ENCODE assay signal across 9 cellular contexts in genomic region chr6:139881728-139882211, GRCh38.
DNase-seq lines count a peak whose midpoint lies in the region; ATAC-seq, FAIRE-seq and TF ChIP-seq lines count a peak whose summit lies in the region.
"Had no signal": no experiment of that assay in that cellular context is flagged by ENCODE, and none has a peak within 500 bp of the region (broad histone marks: within the 10 kb centered on the region; RNA-seq: fewer than 3 reads in every experiment).

No MANE protein-coding gene starts in this region.

- intact Hi-C loops in HepG2 (cut with micrococcal nuclease; ENCODE audit: unreplicated experiment) = loop anchor here (1.0 to 10.0 kb wide), 4 partner anchors 223 to 1041 kb away; partner anchors contain the start of gene CITED2

- no peaks in the 10 kb centered on the region for H3K36me3 ChIP-seq in HepG2 (replicated peaks in 1 of 2; ENCODE audit: control insufficient read depth in 1 of 2, insufficient read depth in 2 of 2, low read length in 2 of 2)

- H3K4me3 ChIP-seq in HepG2 (replicated peaks in 1 of 3; ENCODE audit: insufficient read depth in 1 of 3, low read depth in 2 of 3, low read length in 3 of 3) = no peak overlapping the region

- ATAC-seq in GM19397 (IDR thresholded peaks at IDR 0.05; ENCODE audit: unreplicated experiment) (peak; percentile 84), HG03354 (IDR thresholded peaks at IDR 0.05; ENCODE audit: poor library complexity, severe bottlenecking, unreplicated experiment) (peak; percentile 92), HepG2 (peak; percentile 88)

- H3K4me1 ChIP-seq in HepG2 (ENCODE audit: insufficient read depth, low read length) = no peaks in the 10 kb centered on the region

- no peak overlapping the region for H3K9ac ChIP-seq in HepG2 (ENCODE audit: insufficient read depth, low read depth, low read length)

- no peak for TF ChIP-seq POLR2A in HepG2 (IDR thresholded peaks at IDR 0.05; ENCODE audit: insufficient read depth in 1 of 2, low read depth in 2 of 2, low read length in 2 of 2)

- in situ Hi-C loops in HepG2 (cut with HindIII; ENCODE audit: extremely low pct_ligation_motif_present, low pct_unique_long_range_greater_than_20kb) = loop anchor here (10.0 kb wide), 1 partner anchor 563 kb away; no protein-coding TSS in a partner anchor

- peak; percentile 37; the same call in 1 of the 2 replicates for TF ChIP-seq RAD21 in HepG2 (CRISPR knock-in tag; IDR thresholded peaks at IDR 0.05)

- no peaks in the 10 kb centered on the region for H3K27me3 ChIP-seq in HepG2 (ENCODE audit: control insufficient read depth in 1 of 2, insufficient read depth in 2 of 2, low read length in 2 of 2)

- H4K20me1 ChIP-seq in HepG2 (ENCODE audit: insufficient read depth, low read length) = no peaks in the 10 kb centered on the region

- no peak overlapping the region for H2AFZ ChIP-seq in HepG2 (ENCODE audit: low read length)

- no peaks in the 10 kb centered on the region for H3K9me3 ChIP-seq in HepG2 (ENCODE audit: low read length)

- no peak overlapping the region for H3K27ac ChIP-seq in HepG2 (ENCODE audit: extremely low read length, insufficient read depth, low read length)
- H3K27ac ChIP-seq: epithelial cell of prostate had no signal

- peak; percentile 55 for TF ChIP-seq CTCF in HepG2 (CRISPR knock-in tag; IDR thresholded peaks at IDR 0.05)

- no TSS peak for BruUV-seq in HepG2 (replicated peaks; lab: Mats Ljungman, UMichigan)

- no peaks in the 10 kb centered on the region for H3K79me2 ChIP-seq in HepG2 (ENCODE audit: insufficient read depth, low read length)

- FAIRE-seq in HepG2 (lab: Jason Lieb, UNC) = no peak
- FAIRE-seq in urothelium cell line (lab: Jason Lieb, UNC) = no peak

- WGBS in HepG2 (ENCODE audit: low lambda C conversion rate) = 60% methylated on average over 1 of the region's 2 CpGs

- H3K4me2 ChIP-seq in HepG2 (ENCODE audit: low read depth, low read length) = no peak overlapping the region

- no peak for TF ChIP-seq EP300 in HepG2 (IDR thresholded peaks at IDR 0.05; ENCODE audit: low read depth in 2 of 2, low read length in 2 of 2)
- TF ChIP-seq EP300 in HepG2 (CRISPR knock-in tag; IDR thresholded peaks at IDR 0.05; ENCODE audit: borderline replicate concordance) = no peak

- CTCF ChIA-PET in HepG2 (lab: Yijun Ruan, JAX; ENCODE audit: low intra/inter-chr PET ratio, low total read pairs) = interaction anchor here (0.7 to 1.5 kb wide), 3 partner anchors 115 to 1040 kb away, joined by 3 to 9 read pairs (median 4); no protein-coding TSS in a partner anchor

- POLR2A ChIA-PET in HepG2 (lab: Yijun Ruan, JAX) = no interaction called here

- DNase-seq in NCI-H2107 treated with DMSO at 0.1 percent for 48 hours (lab: John Stamatoyannopoulos, UW; ENCODE audit: unreplicated experiment) = peak; percentile 23
- DNase-seq in NCI-H2107 (lab: John Stamatoyannopoulos, UW) = no peak
- DNase-seq in NCI-H82 treated with DMSO at 0.1 percent for 48 hours (lab: John Stamatoyannopoulos, UW; ENCODE audit: unreplicated experiment) = peak; percentile 47
- peak; percentile 64 for DNase-seq in cerebellar cortex (ENCODE audit: low spot score)
- DNase-seq in HepG2 (ENCODE audit: low spot score) = peak; percentile 34
- DNase-seq in urothelium cell line (ENCODE audit: low spot score) = peak; percentile 44

TF ChIP-seq in HepG2, 621 proteins besides CTCF, POLR2A, EP300 and RAD21:
- peak; percentile 72 for TF ChIP-seq STAG1 (CRISPR knock-in tag; IDR thresholded peaks at IDR 0.05)
- TF ChIP-seq SMC3 (IDR thresholded peaks at IDR 0.05; ENCODE audit: low read length) = peak; percentile 69
- TF ChIP-seq SMARCE1 (IDR thresholded peaks at IDR 0.05; ENCODE audit: borderline replicate concordance) = no peak
- TF ChIP-seq CCAR2 (optimal IDR thresholded peaks at IDR 0.05; ENCODE audit: low read depth, low read length) = no peak
